In the genomic region with DNA sequence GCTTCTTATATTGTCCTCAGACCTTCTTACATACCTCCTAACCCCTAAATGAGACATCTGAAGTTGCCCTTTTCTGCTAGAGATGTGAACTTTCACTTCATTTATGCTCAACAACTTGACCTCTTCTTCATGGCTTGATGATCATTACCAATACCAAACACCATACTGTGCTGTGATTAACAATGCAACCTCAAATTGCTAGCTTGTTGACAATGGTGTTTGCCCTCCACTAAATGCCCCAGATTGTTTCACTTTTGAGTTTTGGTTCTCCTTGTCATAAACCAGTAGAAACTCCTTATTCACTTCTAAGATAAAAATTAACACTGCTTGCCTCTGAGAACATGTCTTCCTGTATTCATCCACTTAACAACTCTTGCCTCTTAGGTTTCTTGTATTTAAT, we compare ENCODE assay signal across 9 cellular contexts. TPM values are rescaled to one million over a fixed set of nuclear protein-coding genes. Genes with fewer than 3 reads are reported as not detected.
A peak's percentile ranks its signal among the peaks of the same experiment; 100 is the strongest.
DNase-seq lines count a peak whose midpoint lies in the region; ATAC-seq and TF ChIP-seq lines count a peak whose summit lies in the region.
"Had no signal": no experiment of that assay in that cellular context is flagged by ENCODE, and none has a peak within 500 bp of the region (broad histone marks: within the 10 kb centered on the region; RNA-seq: fewer than 3 reads in every experiment).

No MANE protein-coding gene starts in this region.

- no peak overlapping the region for H3K27ac ChIP-seq in breast epithelium
- H3K27ac ChIP-seq in stomach = no peak overlapping the region

- no peaks in the 10 kb centered on the region for H3K27me3 Mint-ChIP-seq in activated CD8-positive, alpha-beta T cell treated with anti-CD3 and anti-CD28 coated beads, Interleukin-2, amount 10 ng/mL, durations not matched to agents 7 days and 5 days (ENCODE audit: low read depth)

- no peak overlapping the region for H3K4me3 Mint-ChIP-seq in activated CD8-positive, alpha-beta T cell treated with anti-CD3 and anti-CD28 coated beads, Interleukin-2, amount 10 ng/mL, durations not matched to agents 7 days and 5 days
- H3K4me3 Mint-ChIP-seq: nephron had no signal

- H3K27me3 ChIP-seq in breast epithelium = no peaks in the 10 kb centered on the region
- H3K27me3 ChIP-seq in stomach = no peaks in the 10 kb centered on the region

- TF ChIP-seq POLR2A in breast epithelium (IDR thresholded peaks at IDR 0.05) (no peak), stomach (IDR thresholded peaks at IDR 0.05) (no peak)

- peaks cover 58% of the 10 kb centered on the region for H3K4me1 Mint-ChIP-seq in activated CD8-positive, alpha-beta T cell treated with anti-CD3 and anti-CD28 coated beads, Interleukin-2, amount 10 ng/mL, durations not matched to agents 7 days and 5 days (ENCODE audit: low read depth)

- DNase-seq in GM12864 (ENCODE audit: low read depth) = peak; percentile 73
- DNase-seq in activated CD8-positive, alpha-beta T cell treated with anti-CD3 and anti-CD28 coated beads, Interleukin-2, amount 10 ng/mL, durations not matched to agents 7 days and 5 days = no peak
- no peak for DNase-seq in breast epithelium (ENCODE audit: low spot score in 2 of 2)
- DNase-seq in NCI-H510A (lab: John Stamatoyannopoulos, UW) = no peak
- no peak for DNase-seq in stomach
- no peak for DNase-seq in DMS79 (lab: John Stamatoyannopoulos, UW)

- no peaks in the 10 kb centered on the region for H3K9me3 ChIP-seq in breast epithelium
- no peaks in the 10 kb centered on the region for H3K9me3 ChIP-seq in stomach

- intact Hi-C loops in breast epithelium (cut with DNase I; ENCODE audit: low total_unique reads) (loop anchor here (10.0 kb wide), 1 partner anchor 96 kb away; no protein-coding TSS in a partner anchor), stomach (cut with DNase I; ENCODE audit: low total_unique reads) (no loop called here)

- H3K4me1 ChIP-seq in breast epithelium = peaks cover 0 to 24% of the 10 kb centered on the region in 2 donors
- H3K4me1 ChIP-seq in stomach = peaks cover 30 to 92% (median 70%) of the 10 kb centered on the region in 4 donors

- TF ChIP-seq CTCF in GM12864 (IDR thresholded peaks at IDR 0.05; ENCODE audit: low read depth, low read length, missing control alignments) = no peak
- TF ChIP-seq CTCF in breast epithelium (IDR thresholded peaks at IDR 0.05) = no peak
- no peak for TF ChIP-seq CTCF in stomach (IDR thresholded peaks at IDR 0.05)

- POLR2A ChIA-PET in activated CD8-positive, alpha-beta T cell treated with anti-CD3 and anti-CD28 coated beads, Interleukin-2, amount 10 ng/mL, durations not matched to agents 7 days and 5 days (lab: Charles Lee) = interaction anchor here (0.6 to 1.8 kb wide), 3 partner anchors 11 to 79 kb away, joined by 3 to 4 read pairs (median 3); no protein-coding TSS in a partner anchor

- peak; percentile 52 for ATAC-seq in GM19452 (IDR thresholded peaks at IDR 0.05; ENCODE audit: unreplicated experiment)
- ATAC-seq in HG03064 (IDR thresholded peaks at IDR 0.05; ENCODE audit: low read depth, unreplicated experiment) = peak; percentile 56
- no peak for ATAC-seq in activated CD8-positive, alpha-beta T cell treated with anti-CD3 and anti-CD28 coated beads, Interleukin-2, amount 10 ng/mL, durations not matched to agents 7 days and 5 days

- H3K9me3 Mint-ChIP-seq in activated CD8-positive, alpha-beta T cell treated with anti-CD3 and anti-CD28 coated beads, Interleukin-2, amount 10 ng/mL, durations not matched to agents 7 days and 5 days (ENCODE audit: insufficient read depth) = no peaks in the 10 kb centered on the region
- H3K9me3 Mint-ChIP-seq: nephron had no signal

- no peak overlapping the region for H3K4me3 ChIP-seq in GM12864 (ENCODE audit: low read depth, low read length)
- H3K4me3 ChIP-seq in breast epithelium = no peak overlapping the region
- H3K4me3 ChIP-seq in stomach = no peak overlapping the region

- H3K27ac Mint-ChIP-seq in activated CD8-positive, alpha-beta T cell treated with anti-CD3 and anti-CD28 coated beads, Interleukin-2, amount 10 ng/mL, durations not matched to agents 7 days and 5 days = peak overlapping the region; percentile 41

- no peak for TF ChIP-seq EP300 in stomach (IDR thresholded peaks at IDR 0.05)

- CTCF ChIA-PET in activated CD8-positive, alpha-beta T cell treated with anti-CD3 and anti-CD28 coated beads, Interleukin-2, amount 10 ng/mL, durations not matched to agents 7 days and 5 days (lab: Charles Lee) = interaction anchor here (0.9 to 1.2 kb wide), 2 partner anchors 12 to 13 kb away, joined by 3 read pairs; no protein-coding TSS in a partner anchor

- H3K36me3 Mint-ChIP-seq in activated CD8-positive, alpha-beta T cell treated with anti-CD3 and anti-CD28 coated beads, Interleukin-2, amount 10 ng/mL, durations not matched to agents 7 days and 5 days (ENCODE audit: low read depth) = peaks cover 21% of the 10 kb centered on the region

- H3K36me3 ChIP-seq in breast epithelium = no peaks in the 10 kb centered on the region
- H3K36me3 ChIP-seq in stomach = no peaks in the 10 kb centered on the region

RNA-seq across cellular contexts. Expression of a gene that starts 5.6 kb away (rescaled TPM):
- total RNA-seq in activated CD8-positive, alpha-beta T cell treated with anti-CD3 and anti-CD28 coated beads, Interleukin-2, amount 10 ng/mL, durations not matched to agents 7 days and 5 days = 100 to 1,000 TPM; 156 to 159 TPM
- total RNA-seq in breast epithelium (100 to 1,000 TPM; 179 to 258 (median 196) TPM), stomach (100 to 1,000 TPM in 3 of 5 donors, 10 to 100 TPM in 2; 69.2 to 149 (median 106) TPM)
- polyA plus RNA-seq in stomach = 10 to 100 TPM; 21.3 to 44.0 (median 28.3) TPM
